1 cellular context compared by ENCODE assay signal in the genomic region with DNA sequence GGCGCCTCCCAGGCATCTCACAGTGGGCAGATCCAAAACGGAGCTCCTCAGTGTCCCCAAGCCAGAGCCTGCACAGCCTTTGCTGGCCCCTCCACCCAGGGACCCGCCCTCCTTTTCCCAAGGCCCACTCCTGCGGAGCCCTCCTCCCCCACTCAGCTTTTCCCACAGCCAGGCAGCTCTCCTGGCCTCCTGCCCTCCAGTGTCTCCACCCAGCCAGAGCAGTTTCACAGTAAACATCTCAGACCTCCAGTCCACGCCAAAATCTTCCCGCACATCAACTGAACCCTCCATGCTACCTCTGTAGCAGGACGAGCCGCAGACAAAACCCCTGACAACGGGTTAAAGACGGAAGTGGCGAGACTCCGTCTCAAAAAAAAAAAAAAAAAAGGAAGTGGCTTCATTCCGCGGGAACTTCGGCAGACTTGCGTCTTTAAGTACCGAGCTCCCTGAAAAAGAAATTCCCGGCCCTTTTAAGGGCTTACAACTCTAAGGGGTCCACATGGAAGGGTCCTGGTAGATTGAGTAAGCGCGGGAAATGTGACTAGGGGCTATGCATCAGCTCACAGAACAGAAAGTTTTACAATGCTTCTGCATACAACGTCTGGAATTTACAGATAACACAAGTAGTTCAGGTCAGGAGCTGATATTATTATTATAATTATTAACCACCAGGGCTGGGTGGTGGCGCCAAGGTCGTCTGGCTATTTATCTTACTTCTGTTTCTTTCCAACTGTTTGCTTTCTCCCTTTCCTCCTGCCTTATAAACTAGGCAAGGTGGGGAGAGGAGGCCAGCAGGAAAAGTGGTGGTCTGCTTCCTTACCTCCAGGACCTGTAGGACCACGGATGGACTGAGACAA.
TF ChIP-seq lines count a peak whose summit lies in the region.

No MANE protein-coding gene starts in this region.

TF ChIP-seq in GM12878, 131 proteins besides CTCF, POLR2A, EP300 and RAD21 (continues in another document):
- TF ChIP-seq MTA3 (IDR thresholded peaks at IDR 0.05; ENCODE audit: borderline replicate concordance, low read length) = no peak
- no peak for TF ChIP-seq DPF2 (IDR thresholded peaks at IDR 0.05)
- no peak for TF ChIP-seq MYC (IDR thresholded peaks at IDR 0.05; ENCODE audit: insufficient read depth, insufficient read length, insufficient replicate concordance, low read length, severe bottlenecking)
- TF ChIP-seq RELA (IDR thresholded peaks at IDR 0.05; ENCODE audit: borderline replicate concordance, partially characterized antibody) = peak; percentile 23
- peak; percentile 48; the same call in 1 of the 2 replicates for TF ChIP-seq CREB1 (IDR thresholded peaks at IDR 0.05; ENCODE audit: low read depth)
- TF ChIP-seq NBN (IDR thresholded peaks at IDR 0.05) = peak; percentile 72
- TF ChIP-seq RFX5 (IDR thresholded peaks at IDR 0.05; ENCODE audit: low read depth, low read length) = no peak
- TF ChIP-seq TBL1XR1 (IDR thresholded peaks at IDR 0.05; ENCODE audit: low read depth, low read length) = no peak
- TF ChIP-seq, protein P1, sequence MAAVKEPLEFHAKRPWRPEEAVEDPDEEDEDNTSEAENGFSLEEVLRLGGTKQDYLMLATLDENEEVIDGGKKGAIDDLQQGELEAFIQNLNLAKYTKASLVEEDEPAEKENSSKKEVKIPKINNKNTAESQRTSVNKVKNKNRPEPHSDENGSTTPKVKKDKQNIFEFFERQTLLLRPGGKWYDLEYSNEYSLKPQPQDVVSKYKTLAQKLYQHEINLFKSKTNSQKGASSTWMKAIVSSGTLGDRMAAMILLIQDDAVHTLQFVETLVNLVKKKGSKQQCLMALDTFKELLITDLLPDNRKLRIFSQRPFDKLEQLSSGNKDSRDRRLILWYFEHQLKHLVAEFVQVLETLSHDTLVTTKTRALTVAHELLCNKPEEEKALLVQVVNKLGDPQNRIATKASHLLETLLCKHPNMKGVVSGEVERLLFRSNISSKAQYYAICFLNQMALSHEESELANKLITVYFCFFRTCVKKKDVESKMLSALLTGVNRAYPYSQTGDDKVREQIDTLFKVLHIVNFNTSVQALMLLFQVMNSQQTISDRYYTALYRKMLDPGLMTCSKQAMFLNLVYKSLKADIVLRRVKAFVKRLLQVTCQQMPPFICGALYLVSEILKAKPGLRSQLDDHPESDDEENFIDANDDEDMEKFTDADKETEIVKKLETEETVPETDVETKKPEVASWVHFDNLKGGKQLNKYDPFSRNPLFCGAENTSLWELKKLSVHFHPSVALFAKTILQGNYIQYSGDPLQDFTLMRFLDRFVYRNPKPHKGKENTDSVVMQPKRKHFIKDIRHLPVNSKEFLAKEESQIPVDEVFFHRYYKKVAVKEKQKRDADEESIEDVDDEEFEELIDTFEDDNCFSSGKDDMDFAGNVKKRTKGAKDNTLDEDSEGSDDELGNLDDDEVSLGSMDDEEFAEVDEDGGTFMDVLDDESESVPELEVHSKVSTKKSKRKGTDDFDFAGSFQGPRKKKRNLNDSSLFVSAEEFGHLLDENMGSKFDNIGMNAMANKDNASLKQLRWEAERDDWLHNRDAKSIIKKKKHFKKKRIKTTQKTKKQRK (IDR thresholded peaks at IDR 0.05; ENCODE audit: low read depth, low read length) = no peak
- TF ChIP-seq, protein P2, sequence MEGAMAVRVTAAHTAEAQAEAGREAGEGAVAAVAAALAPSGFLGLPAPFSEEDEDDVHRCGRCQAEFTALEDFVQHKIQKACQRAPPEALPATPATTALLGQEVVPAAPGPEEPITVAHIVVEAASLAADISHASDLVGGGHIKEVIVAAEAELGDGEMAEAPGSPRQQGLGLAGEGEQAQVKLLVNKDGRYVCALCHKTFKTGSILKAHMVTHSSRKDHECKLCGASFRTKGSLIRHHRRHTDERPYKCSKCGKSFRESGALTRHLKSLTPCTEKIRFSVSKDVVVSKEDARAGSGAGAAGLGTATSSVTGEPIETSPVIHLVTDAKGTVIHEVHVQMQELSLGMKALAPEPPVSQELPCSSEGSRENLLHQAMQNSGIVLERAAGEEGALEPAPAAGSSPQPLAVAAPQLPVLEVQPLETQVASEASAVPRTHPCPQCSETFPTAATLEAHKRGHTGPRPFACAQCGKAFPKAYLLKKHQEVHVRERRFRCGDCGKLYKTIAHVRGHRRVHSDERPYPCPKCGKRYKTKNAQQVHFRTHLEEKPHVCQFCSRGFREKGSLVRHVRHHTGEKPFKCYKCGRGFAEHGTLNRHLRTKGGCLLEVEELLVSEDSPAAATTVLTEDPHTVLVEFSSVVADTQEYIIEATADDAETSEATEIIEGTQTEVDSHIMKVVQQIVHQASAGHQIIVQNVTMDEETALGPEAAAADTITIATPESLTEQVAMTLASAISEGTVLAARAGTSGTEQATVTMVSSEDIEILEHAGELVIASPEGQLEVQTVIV (IDR thresholded peaks at IDR 0.05; ENCODE audit: borderline replicate concordance, partially characterized antibody) = peak; percentile 26
- TF ChIP-seq SMC3 (IDR thresholded peaks at IDR 0.05; ENCODE audit: borderline replicate concordance, low read length) = no peak
- no peak for TF ChIP-seq ZSCAN29 (IDR thresholded peaks at IDR 0.05)
- TF ChIP-seq, protein P3, sequence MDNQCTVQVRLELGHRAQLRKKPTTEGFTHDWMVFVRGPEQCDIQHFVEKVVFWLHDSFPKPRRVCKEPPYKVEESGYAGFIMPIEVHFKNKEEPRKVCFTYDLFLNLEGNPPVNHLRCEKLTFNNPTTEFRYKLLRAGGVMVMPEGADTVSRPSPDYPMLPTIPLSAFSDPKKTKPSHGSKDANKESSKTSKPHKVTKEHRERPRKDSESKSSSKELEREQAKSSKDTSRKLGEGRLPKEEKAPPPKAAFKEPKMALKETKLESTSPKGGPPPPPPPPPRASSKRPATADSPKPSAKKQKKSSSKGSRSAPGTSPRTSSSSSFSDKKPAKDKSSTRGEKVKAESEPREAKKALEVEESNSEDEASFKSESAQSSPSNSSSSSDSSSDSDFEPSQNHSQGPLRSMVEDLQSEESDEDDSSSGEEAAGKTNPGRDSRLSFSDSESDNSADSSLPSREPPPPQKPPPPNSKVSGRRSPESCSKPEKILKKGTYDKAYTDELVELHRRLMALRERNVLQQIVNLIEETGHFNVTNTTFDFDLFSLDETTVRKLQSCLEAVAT (IDR thresholded peaks at IDR 0.05) = peak; percentile 68
- peak; percentile 92 for TF ChIP-seq SPI1 (IDR thresholded peaks at IDR 0.05; ENCODE audit: borderline replicate concordance, insufficient read depth, low read depth, low read length)
- TF ChIP-seq SMARCA5 (IDR thresholded peaks at IDR 0.05) = no peak
- peak; percentile 83; the same call in 1 of the 2 replicates for TF ChIP-seq SIN3A (IDR thresholded peaks at IDR 0.05; ENCODE audit: low read depth, low read length)
- TF ChIP-seq IKZF2 (IDR thresholded peaks at IDR 0.05) = peak; percentile 60 to 69
- peak; percentile 59; the same call in 1 of the 2 replicates for TF ChIP-seq CBFB (IDR thresholded peaks at IDR 0.05; ENCODE audit: low read depth)
- TF ChIP-seq, protein P4, sequence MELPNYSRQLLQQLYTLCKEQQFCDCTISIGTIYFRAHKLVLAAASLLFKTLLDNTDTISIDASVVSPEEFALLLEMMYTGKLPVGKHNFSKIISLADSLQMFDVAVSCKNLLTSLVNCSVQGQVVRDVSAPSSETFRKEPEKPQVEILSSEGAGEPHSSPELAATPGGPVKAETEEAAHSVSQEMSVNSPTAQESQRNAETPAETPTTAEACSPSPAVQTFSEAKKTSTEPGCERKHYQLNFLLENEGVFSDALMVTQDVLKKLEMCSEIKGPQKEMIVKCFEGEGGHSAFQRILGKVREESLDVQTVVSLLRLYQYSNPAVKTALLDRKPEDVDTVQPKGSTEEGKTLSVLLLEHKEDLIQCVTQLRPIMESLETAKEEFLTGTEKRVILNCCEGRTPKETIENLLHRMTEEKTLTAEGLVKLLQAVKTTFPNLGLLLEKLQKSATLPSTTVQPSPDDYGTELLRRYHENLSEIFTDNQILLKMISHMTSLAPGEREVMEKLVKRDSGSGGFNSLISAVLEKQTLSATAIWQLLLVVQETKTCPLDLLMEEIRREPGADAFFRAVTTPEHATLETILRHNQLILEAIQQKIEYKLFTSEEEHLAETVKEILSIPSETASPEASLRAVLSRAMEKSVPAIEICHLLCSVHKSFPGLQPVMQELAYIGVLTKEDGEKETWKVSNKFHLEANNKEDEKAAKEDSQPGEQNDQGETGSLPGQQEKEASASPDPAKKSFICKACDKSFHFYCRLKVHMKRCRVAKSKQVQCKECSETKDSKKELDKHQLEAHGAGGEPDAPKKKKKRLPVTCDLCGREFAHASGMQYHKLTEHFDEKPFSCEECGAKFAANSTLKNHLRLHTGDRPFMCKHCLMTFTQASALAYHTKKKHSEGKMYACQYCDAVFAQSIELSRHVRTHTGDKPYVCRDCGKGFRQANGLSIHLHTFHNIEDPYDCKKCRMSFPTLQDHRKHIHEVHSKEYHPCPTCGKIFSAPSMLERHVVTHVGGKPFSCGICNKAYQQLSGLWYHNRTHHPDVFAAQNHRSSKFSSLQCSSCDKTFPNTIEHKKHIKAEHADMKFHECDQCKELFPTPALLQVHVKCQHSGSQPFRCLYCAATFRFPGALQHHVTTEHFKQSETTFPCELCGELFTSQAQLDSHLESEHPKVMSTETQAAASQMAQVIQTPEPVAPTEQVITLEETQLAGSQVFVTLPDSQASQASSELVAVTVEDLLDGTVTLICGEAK (IDR thresholded peaks at IDR 0.05; ENCODE audit: borderline replicate concordance) = peak; percentile 90
- TF ChIP-seq WRNIP1 (IDR thresholded peaks at IDR 0.05; ENCODE audit: borderline replicate concordance, low read depth, low read length) = no peak
- TF ChIP-seq NR2F1 (conservative IDR thresholded peaks at IDR 0.05) = no peak
- peak; percentile 68; the same call in 1 of the 2 replicates for TF ChIP-seq RB1 (IDR thresholded peaks at IDR 0.05; ENCODE audit: borderline replicate concordance)
- TF ChIP-seq HDGF (IDR thresholded peaks at IDR 0.05) = peak; percentile 58; the same call in 1 of the 2 replicates
- TF ChIP-seq MTA2 (IDR thresholded peaks at IDR 0.05; ENCODE audit: low read depth) = peak; percentile 40; the same call in 1 of the 2 replicates
- TF ChIP-seq SRF (IDR thresholded peaks at IDR 0.05; ENCODE audit: low read depth in 2 of 2, low read length in 2 of 2) = no peak
- TF ChIP-seq CHD2 (IDR thresholded peaks at IDR 0.05; ENCODE audit: borderline replicate concordance, low read depth, low read length) = peak; percentile 13; the same call in 1 of the 2 replicates
- no peak for TF ChIP-seq SMAD1 (IDR thresholded peaks at IDR 0.05; ENCODE audit: low read depth, partially characterized antibody)
- TF ChIP-seq, protein P5, sequence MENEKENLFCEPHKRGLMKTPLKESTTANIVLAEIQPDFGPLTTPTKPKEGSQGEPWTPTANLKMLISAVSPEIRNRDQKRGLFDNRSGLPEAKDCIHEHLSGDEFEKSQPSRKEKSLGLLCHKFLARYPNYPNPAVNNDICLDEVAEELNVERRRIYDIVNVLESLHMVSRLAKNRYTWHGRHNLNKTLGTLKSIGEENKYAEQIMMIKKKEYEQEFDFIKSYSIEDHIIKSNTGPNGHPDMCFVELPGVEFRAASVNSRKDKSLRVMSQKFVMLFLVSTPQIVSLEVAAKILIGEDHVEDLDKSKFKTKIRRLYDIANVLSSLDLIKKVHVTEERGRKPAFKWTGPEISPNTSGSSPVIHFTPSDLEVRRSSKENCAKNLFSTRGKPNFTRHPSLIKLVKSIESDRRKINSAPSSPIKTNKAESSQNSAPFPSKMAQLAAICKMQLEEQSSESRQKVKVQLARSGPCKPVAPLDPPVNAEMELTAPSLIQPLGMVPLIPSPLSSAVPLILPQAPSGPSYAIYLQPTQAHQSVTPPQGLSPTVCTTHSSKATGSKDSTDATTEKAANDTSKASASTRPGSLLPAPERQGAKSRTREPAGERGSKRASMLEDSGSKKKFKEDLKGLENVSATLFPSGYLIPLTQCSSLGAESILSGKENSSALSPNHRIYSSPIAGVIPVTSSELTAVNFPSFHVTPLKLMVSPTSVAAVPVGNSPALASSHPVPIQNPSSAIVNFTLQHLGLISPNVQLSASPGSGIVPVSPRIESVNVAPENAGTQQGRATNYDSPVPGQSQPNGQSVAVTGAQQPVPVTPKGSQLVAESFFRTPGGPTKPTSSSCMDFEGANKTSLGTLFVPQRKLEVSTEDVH (IDR thresholded peaks at IDR 0.05; ENCODE audit: low read depth, partially characterized antibody) = peak; percentile 98
- TF ChIP-seq LARP7 (IDR thresholded peaks at IDR 0.05) = no peak
- TF ChIP-seq RUNX3 (IDR thresholded peaks at IDR 0.05; ENCODE audit: low read length) = peak; percentile 82
- TF ChIP-seq, protein P6, sequence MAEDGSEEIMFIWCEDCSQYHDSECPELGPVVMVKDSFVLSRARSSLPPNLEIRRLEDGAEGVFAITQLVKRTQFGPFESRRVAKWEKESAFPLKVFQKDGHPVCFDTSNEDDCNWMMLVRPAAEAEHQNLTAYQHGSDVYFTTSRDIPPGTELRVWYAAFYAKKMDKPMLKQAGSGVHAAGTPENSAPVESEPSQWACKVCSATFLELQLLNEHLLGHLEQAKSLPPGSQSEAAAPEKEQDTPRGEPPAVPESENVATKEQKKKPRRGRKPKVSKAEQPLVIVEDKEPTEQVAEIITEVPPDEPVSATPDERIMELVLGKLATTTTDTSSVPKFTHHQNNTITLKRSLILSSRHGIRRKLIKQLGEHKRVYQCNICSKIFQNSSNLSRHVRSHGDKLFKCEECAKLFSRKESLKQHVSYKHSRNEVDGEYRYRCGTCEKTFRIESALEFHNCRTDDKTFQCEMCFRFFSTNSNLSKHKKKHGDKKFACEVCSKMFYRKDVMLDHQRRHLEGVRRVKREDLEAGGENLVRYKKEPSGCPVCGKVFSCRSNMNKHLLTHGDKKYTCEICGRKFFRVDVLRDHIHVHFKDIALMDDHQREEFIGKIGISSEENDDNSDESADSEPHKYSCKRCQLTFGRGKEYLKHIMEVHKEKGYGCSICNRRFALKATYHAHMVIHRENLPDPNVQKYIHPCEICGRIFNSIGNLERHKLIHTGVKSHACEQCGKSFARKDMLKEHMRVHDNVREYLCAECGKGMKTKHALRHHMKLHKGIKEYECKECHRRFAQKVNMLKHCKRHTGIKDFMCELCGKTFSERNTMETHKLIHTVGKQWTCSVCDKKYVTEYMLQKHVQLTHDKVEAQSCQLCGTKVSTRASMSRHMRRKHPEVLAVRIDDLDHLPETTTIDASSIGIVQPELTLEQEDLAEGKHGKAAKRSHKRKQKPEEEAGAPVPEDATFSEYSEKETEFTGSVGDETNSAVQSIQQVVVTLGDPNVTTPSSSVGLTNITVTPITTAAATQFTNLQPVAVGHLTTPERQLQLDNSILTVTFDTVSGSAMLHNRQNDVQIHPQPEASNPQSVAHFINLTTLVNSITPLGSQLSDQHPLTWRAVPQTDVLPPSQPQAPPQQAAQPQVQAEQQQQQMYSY (CRISPR knock-in tag; IDR thresholded peaks at IDR 0.05) = no peak
- TF ChIP-seq, protein P7, sequence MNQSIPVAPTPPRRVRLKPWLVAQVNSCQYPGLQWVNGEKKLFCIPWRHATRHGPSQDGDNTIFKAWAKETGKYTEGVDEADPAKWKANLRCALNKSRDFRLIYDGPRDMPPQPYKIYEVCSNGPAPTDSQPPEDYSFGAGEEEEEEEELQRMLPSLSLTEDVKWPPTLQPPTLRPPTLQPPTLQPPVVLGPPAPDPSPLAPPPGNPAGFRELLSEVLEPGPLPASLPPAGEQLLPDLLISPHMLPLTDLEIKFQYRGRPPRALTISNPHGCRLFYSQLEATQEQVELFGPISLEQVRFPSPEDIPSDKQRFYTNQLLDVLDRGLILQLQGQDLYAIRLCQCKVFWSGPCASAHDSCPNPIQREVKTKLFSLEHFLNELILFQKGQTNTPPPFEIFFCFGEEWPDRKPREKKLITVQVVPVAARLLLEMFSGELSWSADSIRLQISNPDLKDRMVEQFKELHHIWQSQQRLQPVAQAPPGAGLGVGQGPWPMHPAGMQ (IDR thresholded peaks at IDR 0.05; ENCODE audit: borderline replicate concordance) = peak; percentile 51; the same call in 1 of the 2 replicates
- TF ChIP-seq MXI1 (IDR thresholded peaks at IDR 0.05; ENCODE audit: low read depth, low read length) = 0 out of 2 replicates have a peak, but pooled peaks have one; percentile 39
- TF ChIP-seq CBX5 (IDR thresholded peaks at IDR 0.05; ENCODE audit: low read depth) = no peak
- TF ChIP-seq HDAC2 (IDR thresholded peaks at IDR 0.05) = no peak
- TF ChIP-seq EZH2 (IDR thresholded peaks at IDR 0.05; ENCODE audit: borderline replicate concordance, control insufficient read depth, low read depth, low read length) = no peak
- TF ChIP-seq MEF2B (IDR thresholded peaks at IDR 0.05; ENCODE audit: partially characterized antibody, poor library complexity, severe bottlenecking) = no peak
